8 cellular contexts compared by ENCODE assay signal in the genomic region with DNA sequence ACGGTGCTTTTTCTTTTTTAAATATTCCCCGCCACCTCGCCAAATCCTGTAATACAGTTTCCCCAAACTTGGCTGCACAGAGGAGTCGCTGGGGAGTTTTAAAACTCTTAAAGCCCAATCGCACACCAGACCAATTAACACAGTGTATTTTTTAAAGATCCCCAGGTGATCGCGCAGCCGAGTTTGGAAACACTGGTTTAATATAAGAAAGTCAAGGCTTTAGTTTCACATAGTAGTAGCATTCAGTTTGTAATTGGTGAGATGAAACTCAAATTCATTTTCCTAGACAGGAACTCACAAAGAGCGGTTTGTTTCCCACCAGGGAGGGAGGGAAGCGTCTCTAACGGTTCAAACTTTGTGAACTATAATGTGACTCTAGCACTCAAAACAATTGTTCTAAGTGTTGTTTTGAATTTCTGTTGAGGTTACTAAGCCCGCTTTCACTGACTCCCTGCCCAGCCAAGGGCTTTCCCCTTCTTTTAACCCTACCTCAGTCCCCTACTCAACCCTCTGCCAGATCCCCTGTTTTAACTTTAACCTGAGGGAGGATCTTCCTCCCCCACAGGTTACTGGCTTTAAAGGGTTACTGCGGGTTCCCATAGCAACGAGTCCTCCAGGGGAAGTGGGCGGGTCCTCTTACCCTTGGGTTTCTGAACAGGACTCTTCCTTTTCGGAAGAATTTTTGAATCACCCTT. TPM values are rescaled to one million over a fixed set of nuclear protein-coding genes. Genes with fewer than 3 reads are reported as not detected.
DNase-seq lines count a peak whose midpoint lies in the region; ATAC-seq and TF ChIP-seq lines count a peak whose summit lies in the region.

No MANE protein-coding gene starts in this region.

- H3K36me3 ChIP-seq in MG63 (peaks cover 2% of the 10 kb centered on the region), SJSA1 (peaks cover 5% of the 10 kb centered on the region), breast epithelium (no peaks in the 10 kb centered on the region), skeletal muscle satellite cell (ENCODE audit: insufficient read depth, low read length) (no peaks in the 10 kb centered on the region)

- peak overlapping the region; percentile 74 for H3K4me3 ChIP-seq in MG63
- H3K4me3 ChIP-seq in SJSA1: peak overlapping the region; percentile 96
- peak overlapping the region; percentile 72 to 94 (median 93) for H3K4me3 ChIP-seq in breast epithelium
- peak overlapping the region; percentile 85 for H3K4me3 ChIP-seq in skeletal muscle satellite cell (ENCODE audit: low read length)

- intact Hi-C loops in breast epithelium (cut with DNase I; ENCODE audit: low total_unique reads): no loop called here

- peak overlapping the region; percentile 85 for H3K9ac ChIP-seq in skeletal muscle satellite cell (ENCODE audit: low read depth, low read length)

- TF ChIP-seq CTCF in breast epithelium (IDR thresholded peaks at IDR 0.05): no peak

- H3K4me1 ChIP-seq in SJSA1 (replicated peaks): peaks cover 10% of the 10 kb centered on the region; the same call in 1 of the 2 replicates
- peaks cover 0 to 3% of the 10 kb centered on the region in 2 donors for H3K4me1 ChIP-seq in breast epithelium
- peaks cover 33% of the 10 kb centered on the region for H3K4me1 ChIP-seq in skeletal muscle satellite cell (ENCODE audit: control insufficient read depth, insufficient read depth, low read length)

- H3K27ac ChIP-seq in SJSA1: peak overlapping the region; percentile 59
- peak overlapping the region; percentile 95 to 97 for H3K27ac ChIP-seq in breast epithelium

- DNase-seq in COR-L47 (lab: John Stamatoyannopoulos, UW): peak; percentile 72
- peak; percentile 72 for DNase-seq in MG63
- peak; percentile 72 to 77 for DNase-seq in SJSA1 (ENCODE audit: low read depth in 1 of 2, low spot score in 2 of 2)
- peak in 1 of 2 donors; percentile 37 for DNase-seq in breast epithelium (ENCODE audit: low spot score in 2 of 2)
- DNase-seq in iPS-NIHi7 (ENCODE audit: extremely low spot score): peak; percentile 78
- no peak for DNase-seq in effector CD8-positive, alpha-beta T cell (lab: John Stamatoyannopoulos, UW)

- peak; percentile 51 for ATAC-seq in GM21526 (IDR thresholded peaks at IDR 0.05; ENCODE audit: low FRiP score, unreplicated experiment)

- H3K27me3 ChIP-seq in MG63: no peaks in the 10 kb centered on the region
- H3K27me3 ChIP-seq in SJSA1 (replicated peaks): no peaks in the 10 kb centered on the region
- no peaks in the 10 kb centered on the region for H3K27me3 ChIP-seq in breast epithelium
- no peaks in the 10 kb centered on the region for H3K27me3 ChIP-seq in skeletal muscle satellite cell (ENCODE audit: control insufficient read depth, insufficient read depth, low read length)

- H3K9me3 ChIP-seq in MG63 (no peaks in the 10 kb centered on the region; the same call in 1 of the 2 replicates), SJSA1 (replicated peaks) (no peaks in the 10 kb centered on the region), breast epithelium (no peaks in the 10 kb centered on the region), skeletal muscle satellite cell (replicated peaks; ENCODE audit: low read length) (no peaks in the 10 kb centered on the region)

- no peak for TF ChIP-seq POLR2A in breast epithelium (IDR thresholded peaks at IDR 0.05)

- peak overlapping the region; percentile 97 for H3K4me2 ChIP-seq in skeletal muscle satellite cell (ENCODE audit: low read length)

RNA-seq across cellular contexts. Expression of gene BTBD3, which starts 25.7 kb away (rescaled TPM):
- 26.8 and 31.4 TPM in 2 replicates for total RNA-seq in MG63 (2014; rRNA removed; shearing (Covaris generic); ENCODE audit: low replicate concordance)
- 26.4 and 30.4 TPM in 2 replicates for total RNA-seq in SJSA1 (2014; rRNA removed; shearing (Covaris generic))
- total RNA-seq in breast epithelium: 10 to 100 TPM; 15.4 to 50.3 (median 33.1) TPM
- 12.9 and 16.8 TPM in 2 replicates for total RNA-seq in skeletal muscle satellite cell (2012; rRNA removed)
